ENCODE assay signal across 1 cellular context in genomic region chr16:79870016-79870886, GRCh38.
TF ChIP-seq lines count a peak whose summit lies in the region.

No MANE protein-coding gene starts in this region.

TF ChIP-seq in K562, 482 proteins besides CTCF, POLR2A, EP300 and RAD21 (continued from another document and continues in another):
- TF ChIP-seq XRCC4 (IDR thresholded peaks at IDR 0.05; ENCODE audit: extremely low read depth, insufficient read depth, insufficient read length) (no peak), BCOR (IDR thresholded peaks at IDR 0.05) (no peak), SMC3 (conservative IDR thresholded peaks at IDR 0.05; ENCODE audit: insufficient read depth, low read depth, low read length) (no peak), RREB1 (CRISPR knock-in tag; IDR thresholded peaks at IDR 0.05) (peak; percentile 79; the same call in 1 of the 2 replicates), C11orf30 (IDR thresholded peaks at IDR 0.05; ENCODE audit: low read depth) (no peak), SREBF1 (IDR thresholded peaks at IDR 0.05; ENCODE audit: borderline replicate concordance, low read depth, low read length) (no peak), TCF15 (CRISPR knock-in tag; IDR thresholded peaks at IDR 0.05) (peak; percentile 10; the same call in 1 of the 2 replicates), CBFA2T3 (IDR thresholded peaks at IDR 0.05) (no peak), ZBTB49 (CRISPR knock-in tag; IDR thresholded peaks at IDR 0.05; ENCODE audit: borderline replicate concordance) (no peak), ZBTB1 (CRISPR knock-in tag; IDR thresholded peaks at IDR 0.05; ENCODE audit: borderline replicate concordance, low read depth) (no peak), ZNF143 (CRISPR knock-in tag; IDR thresholded peaks at IDR 0.05) (no peak), ZNF121 (CRISPR knock-in tag; conservative IDR thresholded peaks at IDR 0.05) (no peak), POLR2B (IDR thresholded peaks at IDR 0.05; ENCODE audit: low read depth, partially characterized antibody) (no peak), ZNF609 (CRISPR knock-in tag; IDR thresholded peaks at IDR 0.05; ENCODE audit: borderline replicate concordance) (no peak), MGA (IDR thresholded peaks at IDR 0.05) (no peak), PHTF2 (CRISPR knock-in tag; IDR thresholded peaks at IDR 0.05) (no peak), ZNF41 (CRISPR knock-in tag; conservative IDR thresholded peaks at IDR 0.05) (no peak), NR1H2 (CRISPR knock-in tag; IDR thresholded peaks at IDR 0.05) (no peak), HSF4 (CRISPR knock-in tag; IDR thresholded peaks at IDR 0.05; ENCODE audit: borderline replicate concordance) (no peak), FOXO4 (CRISPR knock-in tag; IDR thresholded peaks at IDR 0.05) (no peak), NRF1 (conservative IDR thresholded peaks at IDR 0.05 in 1 of 2, IDR thresholded peaks at IDR 0.05 in 1 of 2) (no peak)
